In the genomic region with DNA sequence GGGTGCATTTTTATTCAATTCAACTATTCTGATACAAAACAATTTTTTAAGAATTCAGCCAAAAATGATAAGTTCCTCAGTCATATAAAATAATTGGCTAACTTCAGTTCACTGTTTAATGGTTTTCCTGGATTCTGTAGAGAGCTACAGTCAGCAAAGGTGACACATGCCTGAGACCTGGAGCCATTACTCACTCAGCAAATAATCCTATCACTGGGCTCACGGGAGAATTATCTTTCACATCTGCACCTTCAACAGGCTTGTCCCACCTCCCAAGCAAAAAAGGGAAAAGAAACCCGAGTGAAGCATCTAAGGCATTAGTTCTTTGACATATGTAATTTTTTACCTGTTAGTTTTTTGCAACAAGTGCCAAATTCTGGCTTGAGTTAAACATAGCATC, we compare ENCODE assay signal across 24 cellular contexts. TPM values are rescaled to one million over a fixed set of nuclear protein-coding genes. Genes with fewer than 3 reads are reported as not detected.
"Had no signal": no experiment of that assay in that cellular context is flagged by ENCODE, and none has a peak within 500 bp of the region (broad histone marks: within the 10 kb centered on the region; RNA-seq: fewer than 3 reads in every experiment).

No MANE protein-coding gene starts in this region.

- H3K36me3 ChIP-seq: thoracic aorta, upper lobe of left lung had no signal

- ATAC-seq: activated CD8-positive, alpha-beta T cell treated with anti-CD3 and anti-CD28 coated beads for 36 hours; left ventricle myocardium superior; mucosa of descending colon; sciatic nerve; stimulated activated effector memory CD8-positive, alpha-beta T cell treated with anti-CD3 and anti-CD28 coated beads, Interleukin-12 subunit alpha, Interleukin-12 subunit beta, amount 100 ng/mL, for 72 hours had no signal

- DNase-seq: activated B cell treated with CpG ODN at 0.5 μM for 24 hours; activated CD4-positive, alpha-beta T cell treated with anti-CD3 and anti-CD28 coated beads, Interleukin-2, amount 10 ng/mL, durations not matched to agents 24 days and 14 days; activated CD8-positive, alpha-beta T cell treated with anti-CD3 and anti-CD28 coated beads for 36 hours; activated naive CD4-positive, alpha-beta T cell treated with Interleukin-2 at 50 U/mL for 16 hours; activated naive CD8-positive, alpha-beta T cell treated with anti-CD3 and anti-CD28 coated beads, Interleukin-2, amount 10 ng/mL, durations not matched to agents 7 days and 5 days; activated T-cell treated with anti-CD3 and anti-CD28 coated beads, Interleukin-2, amount 50 U/mL, for 24 hours; amygdala; dermis blood vessel endothelial cell; effector memory CD4-positive, alpha-beta T cell; foreskin fibroblast; glutamatergic neuron; hypothalamus; left ventricle myocardium superior; mucosa of descending colon; naive B cell; stimulated activated CD4-positive, alpha-beta T cell treated with anti-CD3 and anti-CD28 coated beads, Interleukin-4, amount 100 ng/mL, for 1 hour; upper lobe of left lung had no signal

- H3K27me3 ChIP-seq: upper lobe of left lung had no signal

- H3K4me3 ChIP-seq: mucosa of descending colon, smooth muscle cell, thoracic aorta, upper lobe of left lung had no signal

RNA-seq across cellular contexts. Expression of gene FOXA2, which starts 34.9 kb away (rescaled TPM):
- total RNA-seq: activated B cell treated with CpG ODN at 0.5 μM for 24 hours; activated CD4-positive, alpha-beta T cell treated with anti-CD3 and anti-CD28 coated beads, Interleukin-2, amount 10 ng/mL, durations not matched to agents 24 days and 14 days; activated CD8-positive, alpha-beta T cell treated with anti-CD3 and anti-CD28 coated beads for 36 hours; activated naive CD8-positive, alpha-beta T cell treated with anti-CD3 and anti-CD28 coated beads, Interleukin-2, amount 10 ng/mL, durations not matched to agents 7 days and 5 days; activated T-helper 2 cell treated with anti-CD3 and anti-CD28 coated beads, Interferon-gamma antibody, Interleukin-2, Interleukin-4, amounts not matched to agents 10 μg/mL and 5 μg/mL and 100 μg/mL, durations not matched to agents 14 hours and 24 hours and 36 hours; cardiac septum; dermis blood vessel endothelial cell; left ventricle myocardium superior; osteocyte; sciatic nerve; smooth muscle cell had no signal
